Comparison of ENCODE assay signal across 8 cellular contexts in genomic region chr1:3795453-3796214, GRCh38. TPM values are rescaled to one million over a fixed set of nuclear protein-coding genes. Genes with fewer than 3 reads are reported as not detected.
DNase-seq lines count a peak whose midpoint lies in the region; ATAC-seq and TF ChIP-seq lines count a peak whose summit lies in the region.

No MANE protein-coding gene starts in this region.

- peak overlapping the region; percentile 69 to 74 for H3K27ac ChIP-seq in tibial artery

- no peak for DNase-seq in activated naive CD8-positive, alpha-beta T cell treated with anti-CD3 and anti-CD28 coated beads, Interleukin-2, amount 10 ng/mL, durations not matched to agents 7 days and 5 days
- DNase-seq in left lobe of liver (ENCODE audit: low spot score) (peak; percentile 52), tibial artery (no peak), amygdala (lab: John Stamatoyannopoulos, UW) (no peak), SKM-1 treated with dmso at 0.1 percent for 144 hours (lab: John Stamatoyannopoulos, UW; ENCODE audit: unreplicated experiment) (no peak)
- no peak for DNase-seq in stimulated activated CD4-positive, alpha-beta T cell treated with anti-CD3 and anti-CD28 coated beads, Interleukin-2, amount 100 ng/mL, for 48 hours

- peaks cover 0 to 16% (median 1%) of the 10 kb centered on the region in 3 donors for H3K36me3 ChIP-seq in tibial artery

- no peaks in the 10 kb centered on the region for H3K9me3 Mint-ChIP-seq in activated naive CD8-positive, alpha-beta T cell treated with anti-CD3 and anti-CD28 coated beads, Interleukin-2, amount 10 ng/mL, durations not matched to agents 7 days and 5 days

- peaks cover 0 to 52% (median 35%) of the 10 kb centered on the region in 4 donors for H3K4me1 ChIP-seq in tibial artery

- H3K9me3 ChIP-seq in tibial artery: no peaks in the 10 kb centered on the region

- H3K4me1 Mint-ChIP-seq in activated naive CD8-positive, alpha-beta T cell treated with anti-CD3 and anti-CD28 coated beads, Interleukin-2, amount 10 ng/mL, durations not matched to agents 7 days and 5 days: peaks cover 25% of the 10 kb centered on the region

- ATAC-seq in GM19023 (IDR thresholded peaks at IDR 0.05; ENCODE audit: unreplicated experiment) (peak; percentile 21), HG03108 (IDR thresholded peaks at IDR 0.05; ENCODE audit: unreplicated experiment) (peak; percentile 23), left lobe of liver (peak; percentile 42)
- no peak for ATAC-seq in activated naive CD8-positive, alpha-beta T cell treated with anti-CD3 and anti-CD28 coated beads, Interleukin-2, amount 10 ng/mL, durations not matched to agents 7 days and 5 days (ENCODE audit: low read depth)

- H3K4me3 Mint-ChIP-seq in activated naive CD8-positive, alpha-beta T cell treated with anti-CD3 and anti-CD28 coated beads, Interleukin-2, amount 10 ng/mL, durations not matched to agents 7 days and 5 days: peak overlapping the region; percentile 83

- H3K27me3 Mint-ChIP-seq in activated naive CD8-positive, alpha-beta T cell treated with anti-CD3 and anti-CD28 coated beads, Interleukin-2, amount 10 ng/mL, durations not matched to agents 7 days and 5 days: peaks cover 1% of the 10 kb centered on the region

- peak overlapping the region; percentile 43 for H3K27ac Mint-ChIP-seq in activated naive CD8-positive, alpha-beta T cell treated with anti-CD3 and anti-CD28 coated beads, Interleukin-2, amount 10 ng/mL, durations not matched to agents 7 days and 5 days

- H3K36me3 Mint-ChIP-seq in activated naive CD8-positive, alpha-beta T cell treated with anti-CD3 and anti-CD28 coated beads, Interleukin-2, amount 10 ng/mL, durations not matched to agents 7 days and 5 days: peaks cover 1% of the 10 kb centered on the region

- peaks cover 0 to 3% of the 10 kb centered on the region in 2 donors for H3K27me3 ChIP-seq in tibial artery

- H3K4me3 ChIP-seq in tibial artery: peak overlapping the region; percentile 80 to 97

- POLR2A ChIA-PET in activated naive CD8-positive, alpha-beta T cell treated with anti-CD3 and anti-CD28 coated beads, Interleukin-2, amount 10 ng/mL, durations not matched to agents 7 days and 5 days (lab: Charles Lee): interaction anchor here (0.6 to 1.8 kb wide), 9 partner anchors 8 to 107 kb away, joined by 3 to 7 read pairs (median 5); partner anchors contain the start of genes C1orf174, CEP104 and DFFB

- TF ChIP-seq CTCF in tibial artery (IDR thresholded peaks at IDR 0.05): no peak

- intact Hi-C loops in tibial artery (cut with DNase I; ENCODE audit: low total_unique reads): no loop called here

RNA-seq across cellular contexts. Expression of gene LRRC47, which starts 0.7 kb away (rescaled TPM):
- 10 to 100 TPM; 32.0 to 40.6 TPM for total RNA-seq in activated naive CD8-positive, alpha-beta T cell treated with anti-CD3 and anti-CD28 coated beads, Interleukin-2, amount 10 ng/mL, durations not matched to agents 7 days and 5 days
- 27.5 TPM for total RNA-seq in left lobe of liver

RNA-seq across cellular contexts. Expression of gene SMIM1, which starts 23.1 kb away (rescaled TPM):
- total RNA-seq in activated naive CD8-positive, alpha-beta T cell treated with anti-CD3 and anti-CD28 coated beads, Interleukin-2, amount 10 ng/mL, durations not matched to agents 7 days and 5 days: 1 to 10 TPM in 1 of 2 experiments, under 1 TPM in 1; 0.94 to 2.1 TPM
- total RNA-seq in left lobe of liver: 4.9 TPM

RNA-seq across cellular contexts. Expression of gene CCDC27, which starts 43.4 kb away (rescaled TPM):
- total RNA-seq in activated naive CD8-positive, alpha-beta T cell treated with anti-CD3 and anti-CD28 coated beads, Interleukin-2, amount 10 ng/mL, durations not matched to agents 7 days and 5 days: not detected
- total RNA-seq in left lobe of liver: not detected
